1 cellular context compared by ENCODE assay signal in genomic region chr5:75617746-75618352, GRCh38.
TF ChIP-seq lines count a peak whose summit lies in the region.

No MANE protein-coding gene starts in this region.

TF ChIP-seq in GM23338, 12 proteins besides CTCF, POLR2A, EP300 and RAD21:
- TF ChIP-seq CREB1 (CRISPR knock-in tag; IDR thresholded peaks at IDR 0.05; ENCODE audit: low read depth) (no peak), JUNB (IDR thresholded peaks at IDR 0.05; ENCODE audit: unreplicated experiment) (no peak), ETS1 (IDR thresholded peaks at IDR 0.05) (no peak), EZH2phosphoT487 (IDR thresholded peaks at IDR 0.05; ENCODE audit: unreplicated experiment) (no peak)
